Comparison of ENCODE assay signal across 15 cellular contexts in genomic region chr1:200366577-200367253, GRCh38. TPM values are rescaled to one million over a fixed set of nuclear protein-coding genes. Genes with fewer than 3 reads are reported as not detected.
DNase-seq lines count a peak whose midpoint lies in the region; ATAC-seq and TF ChIP-seq lines count a peak whose summit lies in the region.
"Had no signal": no experiment of that assay in that cellular context is flagged by ENCODE, and none has a peak within 500 bp of the region (broad histone marks: within the 10 kb centered on the region; RNA-seq: fewer than 3 reads in every experiment).

No MANE protein-coding gene starts in this region.

- WGBS in H9 (ENCODE audit: extremely low coverage, insufficient read length, low lambda C conversion rate) = no CpG with 5 or more reads among the region's 5 CpGs

- no peak overlapping the region for H3K4ac ChIP-seq in H9 (ENCODE audit: low read depth, low read length)

- DNase-seq in H9 = no peak
- peak; percentile 15 for DNase-seq in osteocyte (ENCODE audit: extremely low spot score, unreplicated experiment)
- DNase-seq: activated B cell treated with CpG ODN at 0.5 μM for 24 hours; activated gamma-delta T cell; DMS79 treated with DMSO at 0.1 percent for 48 hours; foreskin melanocyte; NCI-H774; stimulated activated naive CD4-positive, alpha-beta T cell had no signal

- no peaks in the 10 kb centered on the region for H3K36me3 ChIP-seq in Loucy (ENCODE audit: insufficient read depth, low read length)
- H3K36me3 ChIP-seq: BLaER1 had no signal

- H3T11ph ChIP-seq in H9 (ENCODE audit: low read length) = no peak overlapping the region

- H3K27me3 Mint-ChIP-seq in H9 (ENCODE audit: low read depth) (no peaks in the 10 kb centered on the region), osteocyte (ENCODE audit: unreplicated experiment) (no peaks in the 10 kb centered on the region)
- no peaks in the 10 kb centered on the region for H3K27me3 Mint-ChIP-seq in dendritic cell treated with granulocyte-macrophage colony-stimulating factor and Interleukin-4, amounts not matched to agents 40 ng/mL and 50 ng/mL, for 4 days
- H3K27me3 Mint-ChIP-seq: activated B cell treated with CpG ODN at 0.5 μM for 24 hours had no signal

- no peaks in the 10 kb centered on the region for H3K23me2 ChIP-seq in H9 (ENCODE audit: insufficient read length, low read depth, low read length, poor library complexity, severe bottlenecking)

- H2BK5ac ChIP-seq in H9 (ENCODE audit: insufficient read length, low read length) = no peak overlapping the region

- H4K91ac ChIP-seq in H9 (ENCODE audit: insufficient read length, low read depth, low read length) = no peak overlapping the region

- H2BK15ac ChIP-seq in H9 (ENCODE audit: low read depth, low read length) = no peak overlapping the region

- no peak overlapping the region for H2AK5ac ChIP-seq in H9 (ENCODE audit: insufficient read length, low read length)

- H3K18ac ChIP-seq in H9 (ENCODE audit: insufficient read length, low read depth, low read length) = no peak overlapping the region

- no peak overlapping the region for H3K4me2 ChIP-seq in H9 (ENCODE audit: insufficient read depth, insufficient read length, low read length)
- no peak overlapping the region for H3K4me2 ChIP-seq in Loucy (ENCODE audit: low read depth, low read length, poor library complexity, severe bottlenecking)
- H3K4me2 ChIP-seq: BLaER1 had no signal

- H3K14ac ChIP-seq in H9 (ENCODE audit: insufficient read depth, low read length) = no peak overlapping the region

- no peak for TF ChIP-seq CTCF in H9 (conservative IDR thresholded peaks at IDR 0.05)
- no peak for TF ChIP-seq CTCF in Loucy (conservative IDR thresholded peaks at IDR 0.05; ENCODE audit: low read length)
- TF ChIP-seq CTCF in osteocyte (IDR thresholded peaks at IDR 0.05) = no peak

- no peak overlapping the region for H3K23ac ChIP-seq in H9 (ENCODE audit: insufficient read length, low read depth, low read length)

- no peak overlapping the region for H4K8ac ChIP-seq in H9 (replicated peaks; ENCODE audit: insufficient read length, low read depth, low read length)

- no peak overlapping the region for H2BK20ac ChIP-seq in H9 (ENCODE audit: low read depth, low read length, poor library complexity, severe bottlenecking)

- no peaks in the 10 kb centered on the region for H3F3A ChIP-seq in Loucy (ENCODE audit: low read depth)

- H2AFZ ChIP-seq in H9 (ENCODE audit: low read length) = no peak overlapping the region
- peak overlapping the region; percentile 63; the same call in 1 of the 2 replicates for H2AFZ ChIP-seq in Loucy (ENCODE audit: low read length)

- ATAC-seq in HG03354 (IDR thresholded peaks at IDR 0.05; ENCODE audit: poor library complexity, severe bottlenecking, unreplicated experiment) = no peak
- ATAC-seq in GM19455 (IDR thresholded peaks at IDR 0.05; ENCODE audit: unreplicated experiment) = no peak
- ATAC-seq in GM21825 (IDR thresholded peaks at IDR 0.05; ENCODE audit: unreplicated experiment) = no peak

- peak overlapping the region; percentile 66 for H4K5ac ChIP-seq in H9 (ENCODE audit: insufficient read length, low read depth, low read length)

- no peaks in the 10 kb centered on the region for H3K9me2 ChIP-seq in Loucy (replicated peaks; ENCODE audit: low read depth, low read length)

- H3K9me3 Mint-ChIP-seq in H9 (no peaks in the 10 kb centered on the region), osteocyte (ENCODE audit: unreplicated experiment) (no peaks in the 10 kb centered on the region)
- H3K9me3 Mint-ChIP-seq in dendritic cell treated with granulocyte-macrophage colony-stimulating factor and Interleukin-4, amounts not matched to agents 40 ng/mL and 50 ng/mL, for 4 days = no peaks in the 10 kb centered on the region
- H3K9me3 Mint-ChIP-seq: activated B cell treated with CpG ODN at 0.5 μM for 24 hours had no signal

- intact Hi-C loops in dendritic cell treated with granulocyte-macrophage colony-stimulating factor and Interleukin-4, amounts not matched to agents 40 ng/mL and 50 ng/mL, for 4 days (cut with micrococcal nuclease) = no loop called here

- no peak overlapping the region for H3K4me3 ChIP-seq in Loucy (ENCODE audit: low read length, poor library complexity, severe bottlenecking)
- H3K4me3 ChIP-seq: BLaER1 had no signal

- H3K27ac ChIP-seq in H9 (ENCODE audit: insufficient read length, low read depth, low read length) = no peak overlapping the region
- H3K27ac ChIP-seq: BLaER1, RWPE1 had no signal

- H3K79me1 ChIP-seq in H9 (ENCODE audit: insufficient read depth, low read depth, low read length, poor library complexity, severe bottlenecking) = no peaks in the 10 kb centered on the region

- H3K79me2 ChIP-seq in H9 (ENCODE audit: insufficient read depth, low read length) (no peaks in the 10 kb centered on the region), Loucy (ENCODE audit: insufficient read depth, low read length) (no peaks in the 10 kb centered on the region)

- no peak overlapping the region for H2BK120ac ChIP-seq in H9 (ENCODE audit: low read depth, low read length, poor library complexity, severe bottlenecking)

- H3K9me3 ChIP-seq in H9 (ENCODE audit: control insufficient read depth, low read depth, low read length) (no peaks in the 10 kb centered on the region), Loucy (ENCODE audit: insufficient read depth, low read depth, low read length) (no peaks in the 10 kb centered on the region)
- H3K9me3 ChIP-seq: BLaER1 had no signal

- peaks cover 22 to 27% (median 25%) of the 10 kb centered on the region in 3 experiments for H3K36me3 Mint-ChIP-seq in H9 (ENCODE audit: insufficient read depth in 1 of 3, low read depth in 3 of 3)
- H3K36me3 Mint-ChIP-seq in dendritic cell treated with granulocyte-macrophage colony-stimulating factor and Interleukin-4, amounts not matched to agents 40 ng/mL and 50 ng/mL, for 4 days (ENCODE audit: low read depth) = peaks cover 5% of the 10 kb centered on the region
- no peaks in the 10 kb centered on the region for H3K36me3 Mint-ChIP-seq in osteocyte (ENCODE audit: unreplicated experiment)

- H3K9ac ChIP-seq in H9 (ENCODE audit: extremely low read depth, insufficient read length, low read length) (no peak overlapping the region), Loucy (ENCODE audit: low read depth, low read length, poor library complexity, severe bottlenecking) (no peak overlapping the region)
- H3K9ac ChIP-seq: BLaER1 had no signal

- peak overlapping the region; percentile 63 to 95 (median 89); a peak in 6 of 7 replicates for H3K27ac Mint-ChIP-seq in H9
- peak overlapping the region; percentile 25 for H3K27ac Mint-ChIP-seq in dendritic cell treated with granulocyte-macrophage colony-stimulating factor and Interleukin-4, amounts not matched to agents 40 ng/mL and 50 ng/mL, for 4 days
- H3K27ac Mint-ChIP-seq in osteocyte (ENCODE audit: unreplicated experiment) = no peak overlapping the region
- H3K27ac Mint-ChIP-seq: activated B cell treated with CpG ODN at 0.5 μM for 24 hours had no signal

- H3K4me3 Mint-ChIP-seq in H9 = peak overlapping the region in 1 of 2 experiments; percentile 59; a peak in 1 of 5 replicates
- no peak overlapping the region for H3K4me3 Mint-ChIP-seq in dendritic cell treated with granulocyte-macrophage colony-stimulating factor and Interleukin-4, amounts not matched to agents 40 ng/mL and 50 ng/mL, for 4 days
- no peak overlapping the region for H3K4me3 Mint-ChIP-seq in osteocyte (ENCODE audit: unreplicated experiment)
- H3K4me3 Mint-ChIP-seq: activated B cell treated with CpG ODN at 0.5 μM for 24 hours had no signal

- H3K4me1 ChIP-seq in H9 (ENCODE audit: insufficient read depth, low read length) (peaks cover 32% of the 10 kb centered on the region), Loucy (ENCODE audit: insufficient read depth, low read length, poor library complexity, severe bottlenecking) (peaks cover 27% of the 10 kb centered on the region)

- H3K56ac ChIP-seq in H9 (ENCODE audit: insufficient read length, low read depth, low read length) = no peak overlapping the region

- H3K27me3 ChIP-seq in H9 (ENCODE audit: insufficient read depth, low read length) = no peaks in the 10 kb centered on the region
- no peaks in the 10 kb centered on the region for H3K27me3 ChIP-seq in Loucy (ENCODE audit: insufficient read depth, low read length, poor library complexity, severe bottlenecking)
- H3K27me3 ChIP-seq: BLaER1 had no signal

- no peaks in the 10 kb centered on the region for H4K20me1 ChIP-seq in H9 (ENCODE audit: control insufficient read depth, insufficient read depth, insufficient read length)
- no peaks in the 10 kb centered on the region for H4K20me1 ChIP-seq in Loucy (ENCODE audit: insufficient read depth, low read length, poor library complexity, severe bottlenecking)
- H4K20me1 ChIP-seq: BLaER1 had no signal

- peaks cover 55 to 59% of the 10 kb centered on the region in 2 experiments for H3K4me1 Mint-ChIP-seq in H9
- H3K4me1 Mint-ChIP-seq in dendritic cell treated with granulocyte-macrophage colony-stimulating factor and Interleukin-4, amounts not matched to agents 40 ng/mL and 50 ng/mL, for 4 days (ENCODE audit: low read depth) = peaks cover 54% of the 10 kb centered on the region
- H3K4me1 Mint-ChIP-seq in osteocyte (ENCODE audit: unreplicated experiment) = peaks cover 30% of the 10 kb centered on the region

- no peak overlapping the region for H2BK12ac ChIP-seq in H9 (ENCODE audit: insufficient read length, low read depth, low read length)

RNA-seq across cellular contexts. Expression of gene ZNF281, which starts 43.1 kb away (rescaled TPM):
- 71.9 and 75.2 TPM in 2 replicates for total RNA-seq in H9 (2021)
- total RNA-seq in osteocyte = 18.0 and 18.2 TPM in 2 replicates
